ENCODE assay signal across 8 cellular contexts in the genomic region with DNA sequence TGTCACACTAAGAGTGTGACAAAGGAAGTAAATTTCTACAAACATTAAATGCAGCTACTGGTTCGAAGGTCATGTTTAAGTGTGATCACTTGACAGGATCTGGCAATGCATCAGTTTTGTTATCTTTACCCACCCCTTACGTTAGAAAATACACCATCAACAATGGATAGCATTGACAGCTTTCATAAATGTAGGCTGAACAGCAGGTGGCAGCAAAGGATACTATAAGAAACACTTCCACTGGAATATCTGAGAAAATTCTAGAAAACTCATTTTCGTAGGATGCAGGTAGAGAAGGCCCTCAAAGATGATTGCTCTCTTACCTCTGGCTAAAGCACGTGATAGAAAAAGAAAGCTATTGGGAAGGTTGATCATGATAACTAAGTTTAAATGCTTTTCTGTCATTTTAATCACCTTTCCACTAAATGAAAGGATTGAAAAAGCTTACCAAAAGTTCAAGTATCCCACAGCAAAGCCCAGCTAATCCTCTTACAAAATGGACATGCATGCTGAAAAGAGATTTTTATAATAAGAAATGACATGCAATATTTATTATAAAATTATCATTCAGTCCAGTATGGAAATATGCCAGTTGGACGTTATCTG.
DNase-seq lines count a peak whose midpoint lies in the region; ATAC-seq and TF ChIP-seq lines count a peak whose summit lies in the region.

No MANE protein-coding gene starts in this region.

- H3K9me3 ChIP-seq in thoracic aorta: no peaks in the 10 kb centered on the region

- H3K4me3 ChIP-seq in AG04449 (ENCODE audit: low read depth, low read length): no peak overlapping the region
- H3K4me3 ChIP-seq in thoracic aorta: no peak overlapping the region
- H3K4me3 ChIP-seq in lower leg skin (ENCODE audit: low read depth, poor library complexity, severe bottlenecking): no peak overlapping the region

- H3K4me1 ChIP-seq in thoracic aorta (ENCODE audit: control insufficient read depth in 1 of 2, low read depth in 2 of 2): peaks cover 10 to 12% of the 10 kb centered on the region in 2 donors

- ATAC-seq in SK-N-SH treated with all-trans-retinoic acid at 6 μM for 48 hours (peak; percentile 29; the same call in 2 of the 3 replicates), thoracic aorta (ENCODE audit: insufficient number of reproducible peaks, low FRiP score, low read depth) (no peak)

- H3K36me3 ChIP-seq in thoracic aorta: no peaks in the 10 kb centered on the region

- POLR2A ChIA-PET in AG04449 (lab: Yijun Ruan, JAX): no interaction called here

- H3K27me3 ChIP-seq in thoracic aorta (replicated peaks; ENCODE audit: insufficient read depth): peaks cover 10% of the 10 kb centered on the region

- no peak for TF ChIP-seq POLR2A in lower leg skin (IDR thresholded peaks at IDR 0.05)

- CTCF ChIA-PET in AG04449 (lab: Yijun Ruan, JAX): interaction anchor here (0.7 to 5.9 kb wide), 16 partner anchors 9 to 1705 kb away, joined by 3 to 54 read pairs (median 4); no protein-coding TSS in a partner anchor

- H3K27ac ChIP-seq in thoracic aorta: no peak overlapping the region

- peak; percentile 24 for TF ChIP-seq CTCF in AG04449 (IDR thresholded peaks at IDR 0.05; ENCODE audit: insufficient read depth, low read length, missing control alignments)
- TF ChIP-seq CTCF in GM10266 (IDR thresholded peaks at IDR 0.05; ENCODE audit: control insufficient read depth, insufficient read depth, low read depth, missing control alignments): peak; percentile 68
- TF ChIP-seq CTCF in thoracic aorta (IDR thresholded peaks at IDR 0.05): peak; percentile 39
- TF ChIP-seq CTCF in lower leg skin (IDR thresholded peaks at IDR 0.05): no peak

- intact Hi-C loops in lower leg skin (cut with DNase I; ENCODE audit: low total_unique reads): no loop called here

- 21 to 28% methylated on average over 5 of the region's 5 CpGs for WGBS in lower leg skin, 2 donors

- DNase-seq in AG04449 (ENCODE audit: low read depth, low spot score) (no peak), GM10266 (ENCODE audit: extremely low spot score) (no peak), Kasumi-1 (lab: John Stamatoyannopoulos, UW) (peak; percentile 57 to 59), glomerular visceral epithelial cell (ENCODE audit: extremely low spot score) (peak; percentile 49), thoracic aorta (ENCODE audit: low spot score) (no peak), NCI-H446 treated with DMSO at 0.1 percent for 48 hours (lab: John Stamatoyannopoulos, UW) (no peak), lower leg skin (ENCODE audit: low spot score in 2 of 2) (no peak)

TF ChIP-seq in SK-N-SH treated with all-trans-retinoic acid at 6 μM for 48 hours, 23 proteins besides CTCF, POLR2A, EP300 and RAD21:
- TF ChIP-seq, protein P1, sequence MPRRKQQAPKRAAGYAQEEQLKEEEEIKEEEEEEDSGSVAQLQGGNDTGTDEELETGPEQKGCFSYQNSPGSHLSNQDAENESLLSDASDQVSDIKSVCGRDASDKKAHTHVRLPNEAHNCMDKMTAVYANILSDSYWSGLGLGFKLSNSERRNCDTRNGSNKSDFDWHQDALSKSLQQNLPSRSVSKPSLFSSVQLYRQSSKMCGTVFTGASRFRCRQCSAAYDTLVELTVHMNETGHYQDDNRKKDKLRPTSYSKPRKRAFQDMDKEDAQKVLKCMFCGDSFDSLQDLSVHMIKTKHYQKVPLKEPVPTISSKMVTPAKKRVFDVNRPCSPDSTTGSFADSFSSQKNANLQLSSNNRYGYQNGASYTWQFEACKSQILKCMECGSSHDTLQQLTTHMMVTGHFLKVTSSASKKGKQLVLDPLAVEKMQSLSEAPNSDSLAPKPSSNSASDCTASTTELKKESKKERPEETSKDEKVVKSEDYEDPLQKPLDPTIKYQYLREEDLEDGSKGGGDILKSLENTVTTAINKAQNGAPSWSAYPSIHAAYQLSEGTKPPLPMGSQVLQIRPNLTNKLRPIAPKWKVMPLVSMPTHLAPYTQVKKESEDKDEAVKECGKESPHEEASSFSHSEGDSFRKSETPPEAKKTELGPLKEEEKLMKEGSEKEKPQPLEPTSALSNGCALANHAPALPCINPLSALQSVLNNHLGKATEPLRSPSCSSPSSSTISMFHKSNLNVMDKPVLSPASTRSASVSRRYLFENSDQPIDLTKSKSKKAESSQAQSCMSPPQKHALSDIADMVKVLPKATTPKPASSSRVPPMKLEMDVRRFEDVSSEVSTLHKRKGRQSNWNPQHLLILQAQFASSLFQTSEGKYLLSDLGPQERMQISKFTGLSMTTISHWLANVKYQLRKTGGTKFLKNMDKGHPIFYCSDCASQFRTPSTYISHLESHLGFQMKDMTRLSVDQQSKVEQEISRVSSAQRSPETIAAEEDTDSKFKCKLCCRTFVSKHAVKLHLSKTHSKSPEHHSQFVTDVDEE (CRISPR knock-in tag; IDR thresholded peaks at IDR 0.05): no peak
- no peak for TF ChIP-seq ESRRG (CRISPR knock-in tag; IDR thresholded peaks at IDR 0.05)

Comparison
In these comparisons a context has a peak if more than half of its experiments do, and no peak if none do; other contexts are left out.
1. DNase-seq: peak in Kasumi-1 (2 of 2) and glomerular visceral epithelial cell (single experiment); none in AG04449 (single experiment), GM10266 (single experiment), thoracic aorta (single experiment), NCI-H446 treated with DMSO at 0.1 percent for 48 hours (single experiment) and lower leg skin (0 of 2).
2. CTCF ChIP-seq: peak in AG04449 (single experiment), GM10266 (single experiment) and thoracic aorta (single experiment); none in lower leg skin (0 of 3).